In the genomic region with DNA sequence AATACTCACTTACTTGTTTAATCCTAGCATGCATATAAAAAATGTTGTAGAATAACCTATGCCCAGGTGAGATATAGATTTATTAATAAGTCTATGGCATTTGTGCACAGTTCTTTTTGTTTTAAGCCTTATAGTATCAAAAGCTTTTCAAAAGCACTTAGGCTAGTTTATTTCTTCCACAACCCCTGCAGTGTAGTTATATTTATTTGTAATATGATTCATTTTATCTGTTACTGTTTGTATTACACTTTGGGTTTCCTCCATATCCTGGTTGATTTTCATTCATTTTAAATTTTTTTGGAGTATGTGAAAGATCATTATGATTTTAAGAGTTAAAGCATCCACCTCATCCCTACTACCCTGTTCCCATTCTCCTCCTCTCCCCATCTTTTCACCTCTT, we compare ENCODE assay signal across 19 cellular contexts. TPM values are rescaled to one million over a fixed set of nuclear protein-coding genes. Genes with fewer than 3 reads are reported as not detected.
A peak's percentile ranks its signal among the peaks of the same experiment; 100 is the strongest.
DNase-seq lines count a peak whose midpoint lies in the region; ATAC-seq and TF ChIP-seq lines count a peak whose summit lies in the region.
"Had no signal": no experiment of that assay in that cellular context is flagged by ENCODE, and none has a peak within 500 bp of the region (broad histone marks: within the 10 kb centered on the region; RNA-seq: fewer than 3 reads in every experiment).

No MANE protein-coding gene starts in this region.

- no peaks in the 10 kb centered on the region for H3K36me3 Mint-ChIP-seq in Calu3 (ENCODE audit: insufficient read depth, unreplicated experiment)
- H3K36me3 Mint-ChIP-seq in osteocyte (ENCODE audit: unreplicated experiment) = no peaks in the 10 kb centered on the region

- no peaks in the 10 kb centered on the region for H3K9me3 Mint-ChIP-seq in Calu3 (ENCODE audit: low read depth, unreplicated experiment)
- H3K9me3 Mint-ChIP-seq in osteocyte (ENCODE audit: unreplicated experiment) = peaks cover 3% of the 10 kb centered on the region
- H3K9me3 Mint-ChIP-seq: CD4-positive, alpha-beta T cell; GM23338 had no signal

- BruUV-seq in Calu3 (replicated peaks; lab: Mats Ljungman, UMichigan) (no TSS peak), PC-9 (replicated peaks; lab: Mats Ljungman, UMichigan) (no TSS peak)

- H3K27ac Mint-ChIP-seq in Calu3 (ENCODE audit: unreplicated experiment) (peak overlapping the region; percentile 5), osteocyte (ENCODE audit: unreplicated experiment) (peak overlapping the region; percentile 42)
- H3K27ac Mint-ChIP-seq: CD4-positive, alpha-beta T cell; GM23338 had no signal

- H3F3A ChIP-seq in PC-9 (ENCODE audit: insufficient read depth, low read depth) = peaks cover 39% of the 10 kb centered on the region

- no peak overlapping the region for H3K4me3 ChIP-seq in PC-9
- H3K4me3 ChIP-seq: GM23338 had no signal

- POLR2A ChIA-PET in PC-9 (lab: Charles Lee; ENCODE audit: unreplicated experiment) = no interaction called here

- H3K4me3 Mint-ChIP-seq in Calu3 (ENCODE audit: low read depth, unreplicated experiment) (no peak overlapping the region), osteocyte (ENCODE audit: unreplicated experiment) (no peak overlapping the region)
- H3K4me3 Mint-ChIP-seq: CD4-positive, alpha-beta T cell; GM23338 had no signal

- intact Hi-C loops in Calu3 (cut with micrococcal nuclease; ENCODE audit: unreplicated experiment) (no loop called here), PC-9 (cut with micrococcal nuclease; ENCODE audit: unreplicated experiment) (loop anchor here (5.0 kb wide), 1 partner anchor 85 kb away; no protein-coding TSS in a partner anchor)

- H3K27ac ChIP-seq in 22Rv1 (peak overlapping the region; percentile 52), PC-9 (peak overlapping the region; percentile 74; the same call in 1 of the 2 replicates)

- no peak for ATAC-seq in HG03039 (IDR thresholded peaks at IDR 0.05; ENCODE audit: unreplicated experiment)
- no peak for ATAC-seq in HG02759 (IDR thresholded peaks at IDR 0.05; ENCODE audit: unreplicated experiment)
- ATAC-seq: GM23338 had no signal

- no peaks in the 10 kb centered on the region for H3K36me3 ChIP-seq in PC-9 (ENCODE audit: low read depth)
- H3K36me3 ChIP-seq: BE2C had no signal

- no peaks in the 10 kb centered on the region for H3K27me3 ChIP-seq in PC-9 (ENCODE audit: insufficient read depth, low read depth)
- H3K27me3 ChIP-seq: BE2C had no signal

- H3K79me2 ChIP-seq in PC-9 (ENCODE audit: low read depth) = no peaks in the 10 kb centered on the region

- CTCF ChIA-PET in Calu3 (lab: Charles Lee) (interaction anchor here (0.6 to 0.9 kb wide), 3 partner anchors 17 to 641 kb away, joined by 3 to 8 read pairs (median 4); no protein-coding TSS in a partner anchor), PC-9 (lab: Charles Lee) (no interaction called here)

- H2AFZ ChIP-seq in PC-9 = no peak overlapping the region
- H2AFZ ChIP-seq: GM23338 had no signal

- H3K27me3 Mint-ChIP-seq in Calu3 (ENCODE audit: unreplicated experiment) = no peaks in the 10 kb centered on the region
- H3K27me3 Mint-ChIP-seq in osteocyte (ENCODE audit: unreplicated experiment) = no peaks in the 10 kb centered on the region

- H4K20me1 ChIP-seq in PC-9 (ENCODE audit: insufficient read depth) = no peaks in the 10 kb centered on the region

- H3K4me1 ChIP-seq in PC-9 (replicated peaks; ENCODE audit: insufficient read depth) = peaks cover 43% of the 10 kb centered on the region
- H3K4me1 ChIP-seq: Caco-2 had no signal

- H3K9me3 ChIP-seq in PC-9 (ENCODE audit: insufficient read depth, low read depth) = no peaks in the 10 kb centered on the region
- H3K9me3 ChIP-seq: BE2C had no signal

- peak overlapping the region; percentile 65; the same call in 1 of the 2 replicates for H3K4me2 ChIP-seq in PC-9
- H3K4me2 ChIP-seq: GM23338 had no signal

- TF ChIP-seq CTCF in 22Rv1 (IDR thresholded peaks at IDR 0.05) = no peak
- no peak for TF ChIP-seq CTCF in Calu3 (IDR thresholded peaks at IDR 0.05; ENCODE audit: unreplicated experiment)
- no peak for TF ChIP-seq CTCF in PC-9 (conservative IDR thresholded peaks at IDR 0.05)
- no peak for TF ChIP-seq CTCF in osteocyte (IDR thresholded peaks at IDR 0.05)

- H3K4me1 Mint-ChIP-seq in Calu3 (ENCODE audit: low read depth, unreplicated experiment) (peaks cover 48% of the 10 kb centered on the region), osteocyte (ENCODE audit: unreplicated experiment) (peaks cover 44% of the 10 kb centered on the region)
- H3K4me1 Mint-ChIP-seq: GM23338 had no signal

- DNase-seq in Calu3 (no peak), PC-9 (no peak), osteocyte (ENCODE audit: extremely low spot score, unreplicated experiment) (no peak), NOMO-1 treated with DMSO at 0.1 percent for 48 hours (lab: John Stamatoyannopoulos, UW; ENCODE audit: unreplicated experiment) (no peak), SIG-M5 treated with dmso at 0.1 percent for 504 hours (lab: John Stamatoyannopoulos, UW; ENCODE audit: unreplicated experiment) (no peak)
- DNase-seq: 8988T; ACHN; BE2C; C1 segment of cervical spinal cord; Caco-2; CD4-positive, alpha-beta T cell; DMS153; DMS79; GDM1; HCEC 1CT had no signal

- H3K9me2 ChIP-seq in PC-9 (ENCODE audit: insufficient read depth) = no peaks in the 10 kb centered on the region

RNA-seq across cellular contexts. Expression of gene ARHGEF28, which starts 18.8 kb away (rescaled TPM):
- 79.3 and 92.0 TPM in 2 replicates for total RNA-seq in Calu3 (2022)
- 62.5 and 77.5 TPM in 2 replicates for total RNA-seq in PC-9 (2021)
- 44.9 and 45.3 TPM in 2 replicates for total RNA-seq in osteocyte
- total RNA-seq: CD4-positive, alpha-beta T cell had no signal

RNA-seq across cellular contexts. Expression of gene UTP15, which starts 41.7 kb away (rescaled TPM):
- total RNA-seq in Calu3 (2022) (44.4 and 47.5 TPM in 2 replicates), PC-9 (2021) (15.1 and 19.4 TPM in 2 replicates), osteocyte (16.7 and 19.6 TPM in 2 replicates)

RNA-seq across cellular contexts. Expression of gene ANKRA2, which starts 41.8 kb away (rescaled TPM):
- total RNA-seq in Calu3 (2022) (24.4 and 26.5 TPM in 2 replicates), PC-9 (2021) (12.9 and 15.5 TPM in 2 replicates), osteocyte (19.7 and 25.3 TPM in 2 replicates)
